1 cellular context compared by ENCODE assay signal in the genomic region with DNA sequence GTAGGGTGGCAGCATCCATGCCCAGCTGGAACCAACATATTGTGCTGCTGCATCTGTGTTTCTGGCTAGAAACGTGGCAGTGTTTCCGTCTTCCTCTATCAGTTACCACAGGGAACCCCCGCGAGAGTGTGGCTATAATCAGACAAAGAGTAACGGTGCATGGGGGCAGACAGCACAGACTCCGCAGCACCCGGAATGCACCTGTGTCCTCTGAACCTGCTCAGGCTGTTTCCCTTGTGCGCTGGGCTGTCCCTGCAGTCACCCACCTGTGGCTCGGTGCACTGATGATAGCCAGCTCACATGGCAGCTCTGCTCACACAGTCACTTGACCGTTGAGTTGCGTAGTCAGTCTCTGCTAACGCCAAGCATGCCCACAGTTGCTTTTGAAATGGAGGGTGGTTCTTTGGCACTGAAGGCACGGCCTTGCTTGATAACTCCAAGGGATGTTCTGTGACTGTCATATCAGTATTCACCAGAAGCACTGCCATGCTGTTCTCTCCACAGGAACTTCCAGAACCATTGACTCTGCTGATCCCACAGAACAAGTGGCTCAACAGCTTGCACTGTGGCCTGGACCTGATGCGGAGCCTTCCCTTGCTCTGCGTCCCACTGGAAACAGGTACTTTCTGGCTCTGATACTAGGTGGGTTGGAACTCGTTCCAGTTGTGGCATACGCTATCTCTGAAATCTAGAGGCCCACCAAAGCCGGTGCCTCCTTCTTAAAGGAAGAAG.
TF ChIP-seq lines count a peak whose summit lies in the region.

No MANE protein-coding gene starts in this region.

TF ChIP-seq in HepG2, 621 proteins besides CTCF, POLR2A, EP300 and RAD21:
- TF ChIP-seq ZNF83 (CRISPR knock-in tag; IDR thresholded peaks at IDR 0.05; ENCODE audit: borderline replicate concordance) = no peak
- TF ChIP-seq ZNF557 (CRISPR knock-in tag; IDR thresholded peaks at IDR 0.05) = no peak
- no peak for TF ChIP-seq ZNF44 (CRISPR knock-in tag; IDR thresholded peaks at IDR 0.05)
- TF ChIP-seq, protein P1, sequence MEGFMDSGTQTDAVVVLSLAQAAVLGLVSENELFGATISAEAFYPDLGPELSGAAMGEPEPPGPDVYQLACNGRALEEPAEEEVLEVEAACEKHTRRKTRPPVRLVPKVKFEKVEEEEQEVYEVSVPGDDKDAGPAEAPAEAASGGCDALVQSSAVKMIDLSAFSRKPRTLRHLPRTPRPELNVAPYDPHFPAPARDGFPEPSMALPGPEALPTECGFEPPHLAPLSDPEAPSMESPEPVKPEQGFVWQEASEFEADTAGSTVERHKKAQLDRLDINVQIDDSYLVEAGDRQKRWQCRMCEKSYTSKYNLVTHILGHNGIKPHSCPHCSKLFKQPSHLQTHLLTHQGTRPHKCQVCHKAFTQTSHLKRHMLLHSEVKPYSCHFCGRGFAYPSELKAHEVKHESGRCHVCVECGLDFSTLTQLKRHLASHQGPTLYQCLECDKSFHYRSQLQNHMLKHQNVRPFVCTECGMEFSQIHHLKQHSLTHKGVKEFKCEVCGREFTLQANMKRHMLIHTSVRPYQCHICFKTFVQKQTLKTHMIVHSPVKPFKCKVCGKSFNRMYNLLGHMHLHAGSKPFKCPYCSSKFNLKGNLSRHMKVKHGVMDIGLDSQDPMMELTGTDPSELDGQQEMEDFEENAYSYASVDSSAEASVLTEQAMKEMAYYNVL (CRISPR knock-in tag; IDR thresholded peaks at IDR 0.05; ENCODE audit: borderline replicate concordance) = no peak
- no peak for TF ChIP-seq NKX3-1 (CRISPR knock-in tag; IDR thresholded peaks at IDR 0.05)
- no peak for TF ChIP-seq ZNF510 (CRISPR knock-in tag; IDR thresholded peaks at IDR 0.05; ENCODE audit: low read depth)
- TF ChIP-seq, protein P2, sequence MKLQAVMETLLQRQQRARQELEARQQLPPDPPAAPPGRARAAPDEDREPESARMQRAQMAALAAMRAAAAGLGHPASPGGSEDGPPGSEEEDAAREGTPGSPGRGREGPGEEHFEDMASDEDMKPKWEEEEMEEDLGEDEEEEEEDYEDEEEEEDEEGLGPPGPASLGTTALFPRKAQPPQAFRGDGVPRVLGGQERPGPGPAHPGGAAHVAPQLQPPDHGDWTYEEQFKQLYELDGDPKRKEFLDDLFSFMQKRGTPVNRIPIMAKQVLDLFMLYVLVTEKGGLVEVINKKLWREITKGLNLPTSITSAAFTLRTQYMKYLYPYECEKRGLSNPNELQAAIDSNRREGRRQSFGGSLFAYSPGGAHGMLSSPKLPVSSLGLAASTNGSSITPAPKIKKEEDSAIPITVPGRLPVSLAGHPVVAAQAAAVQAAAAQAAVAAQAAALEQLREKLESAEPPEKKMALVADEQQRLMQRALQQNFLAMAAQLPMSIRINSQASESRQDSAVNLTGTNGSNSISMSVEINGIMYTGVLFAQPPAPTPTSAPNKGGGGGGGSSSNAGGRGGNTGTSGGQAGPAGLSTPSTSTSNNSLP (IDR thresholded peaks at IDR 0.05; ENCODE audit: low read depth, low read length) = no peak
- no peak for TF ChIP-seq THAP11 (CRISPR knock-in tag; IDR thresholded peaks at IDR 0.05)
- TF ChIP-seq STAG1 (CRISPR knock-in tag; IDR thresholded peaks at IDR 0.05) = no peak
- TF ChIP-seq, protein P3, sequence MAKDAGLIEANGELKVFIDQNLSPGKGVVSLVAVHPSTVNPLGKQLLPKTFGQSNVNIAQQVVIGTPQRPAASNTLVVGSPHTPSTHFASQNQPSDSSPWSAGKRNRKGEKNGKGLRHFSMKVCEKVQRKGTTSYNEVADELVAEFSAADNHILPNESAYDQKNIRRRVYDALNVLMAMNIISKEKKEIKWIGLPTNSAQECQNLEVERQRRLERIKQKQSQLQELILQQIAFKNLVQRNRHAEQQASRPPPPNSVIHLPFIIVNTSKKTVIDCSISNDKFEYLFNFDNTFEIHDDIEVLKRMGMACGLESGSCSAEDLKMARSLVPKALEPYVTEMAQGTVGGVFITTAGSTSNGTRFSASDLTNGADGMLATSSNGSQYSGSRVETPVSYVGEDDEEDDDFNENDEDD (CRISPR knock-in tag; IDR thresholded peaks at IDR 0.05; ENCODE audit: borderline replicate concordance) = no peak
- TF ChIP-seq RBM22 (optimal IDR thresholded peaks at IDR 0.05; ENCODE audit: low read length) = no peak
- no peak for TF ChIP-seq RFXAP (CRISPR knock-in tag; IDR thresholded peaks at IDR 0.05; ENCODE audit: borderline replicate concordance)
- no peak for TF ChIP-seq ZNF674 (CRISPR knock-in tag; IDR thresholded peaks at IDR 0.05; ENCODE audit: low read depth)
